Comparison of ENCODE assay signal across 14 cellular contexts in genomic region chr1:244857761-244858160, GRCh38. TPM values are rescaled to one million over a fixed set of nuclear protein-coding genes. Genes with fewer than 3 reads are reported as not detected.
DNase-seq lines count a peak whose midpoint lies in the region; ATAC-seq and TF ChIP-seq lines count a peak whose summit lies in the region.
"Had no signal": no experiment of that assay in that cellular context is flagged by ENCODE, and none has a peak within 500 bp of the region (broad histone marks: within the 10 kb centered on the region; RNA-seq: fewer than 3 reads in every experiment).

No MANE protein-coding gene starts in this region.

- ATAC-seq in GM21526 (IDR thresholded peaks at IDR 0.05; ENCODE audit: low FRiP score, unreplicated experiment) (no peak), HG03135 (IDR thresholded peaks at IDR 0.05; ENCODE audit: unreplicated experiment) (no peak)
- ATAC-seq: foreskin keratinocyte, lower lobe of right lung had no signal

- H3K27ac ChIP-seq in neutrophil = peak overlapping the region; percentile 11
- H3K27ac ChIP-seq: foreskin keratinocyte, lower lobe of right lung had no signal

- H3K27ac Mint-ChIP-seq in activated T-cell treated with anti-CD3 and anti-CD28 coated beads, Interleukin-2, amount 50 U/mL, for 24 hours = peak overlapping the region; percentile 93
- H3K27ac Mint-ChIP-seq in HFFc6 = peak overlapping the region; percentile 38
- H3K27ac Mint-ChIP-seq in activated naive CD8-positive, alpha-beta T cell treated with anti-CD3 and anti-CD28 coated beads for 36 hours = peak overlapping the region; percentile 71

- H3K4me1 ChIP-seq in neutrophil (ENCODE audit: control insufficient read depth in 1 of 2, insufficient read depth in 1 of 2, low read depth in 1 of 2, low read length in 1 of 2) (peaks cover 38 to 47% of the 10 kb centered on the region in 2 experiments), HAP-1 (peaks cover 23% of the 10 kb centered on the region)

- H3K9me3 ChIP-seq in neutrophil = no peaks in the 10 kb centered on the region
- no peaks in the 10 kb centered on the region for H3K9me3 ChIP-seq in HAP-1
- H3K9me3 ChIP-seq: lower lobe of right lung had no signal

- no peak for DNase-seq in activated T-cell treated with anti-CD3 and anti-CD28 coated beads, Interleukin-2, amount 50 U/mL, for 24 hours
- no peak for DNase-seq in activated T-cell treated with anti-CD3 and anti-CD28 coated beads, Interleukin-2, amount 50 U/mL, for 1 hour
- DNase-seq in HFFc6 = no peak
- no peak for DNase-seq in activated naive CD8-positive, alpha-beta T cell treated with anti-CD3 and anti-CD28 coated beads for 36 hours
- no peak for DNase-seq in HAP-1 (ENCODE audit: low spot score in 2 of 2)
- DNase-seq: activated CD4-positive, CD25-positive, alpha-beta regulatory T cell; foreskin keratinocyte; lower lobe of right lung; NCI-H2029; NCI-H524; stimulated activated CD4-positive, alpha-beta T cell treated with anti-CD3 and anti-CD28 coated beads, Interleukin-1b, Interleukin-23, amount 100 ng/mL, for 48 hours had no signal

- in situ Hi-C loops in HAP-1 (cut with MboI; ENCODE audit: low sequenced_read_pairs) = loop anchor here (25.0 kb wide), 1 partner anchor 180 kb away; no protein-coding TSS in a partner anchor

- H3K4me1 Mint-ChIP-seq in activated T-cell treated with anti-CD3 and anti-CD28 coated beads, Interleukin-2, amount 50 U/mL, for 24 hours (ENCODE audit: low read depth) = peaks cover 76% of the 10 kb centered on the region
- peaks cover 39% of the 10 kb centered on the region for H3K4me1 Mint-ChIP-seq in HFFc6 (ENCODE audit: low read depth)
- peaks cover 77% of the 10 kb centered on the region for H3K4me1 Mint-ChIP-seq in activated naive CD8-positive, alpha-beta T cell treated with anti-CD3 and anti-CD28 coated beads for 36 hours

- H3K27me3 ChIP-seq in neutrophil = no peaks in the 10 kb centered on the region
- H3K27me3 ChIP-seq in HAP-1 (ENCODE audit: low read depth) = no peaks in the 10 kb centered on the region
- H3K27me3 ChIP-seq: foreskin keratinocyte had no signal

- no peaks in the 10 kb centered on the region for H3K27me3 Mint-ChIP-seq in activated T-cell treated with anti-CD3 and anti-CD28 coated beads, Interleukin-2, amount 50 U/mL, for 24 hours
- no peaks in the 10 kb centered on the region for H3K27me3 Mint-ChIP-seq in HFFc6 (ENCODE audit: insufficient read depth)
- no peaks in the 10 kb centered on the region for H3K27me3 Mint-ChIP-seq in activated naive CD8-positive, alpha-beta T cell treated with anti-CD3 and anti-CD28 coated beads for 36 hours

- H3K4me3 Mint-ChIP-seq in activated T-cell treated with anti-CD3 and anti-CD28 coated beads, Interleukin-2, amount 50 U/mL, for 24 hours = peak overlapping the region; percentile 92
- H3K4me3 Mint-ChIP-seq in HFFc6 = no peak overlapping the region
- peak overlapping the region; percentile 62 for H3K4me3 Mint-ChIP-seq in activated naive CD8-positive, alpha-beta T cell treated with anti-CD3 and anti-CD28 coated beads for 36 hours

- H3K9me3 Mint-ChIP-seq in activated T-cell treated with anti-CD3 and anti-CD28 coated beads, Interleukin-2, amount 50 U/mL, for 24 hours = no peaks in the 10 kb centered on the region
- H3K9me3 Mint-ChIP-seq in HFFc6 = no peaks in the 10 kb centered on the region
- H3K9me3 Mint-ChIP-seq in activated naive CD8-positive, alpha-beta T cell treated with anti-CD3 and anti-CD28 coated beads for 36 hours = no peaks in the 10 kb centered on the region

- peaks cover 81% of the 10 kb centered on the region for H3K36me3 ChIP-seq in neutrophil
- peaks cover 100% of the 10 kb centered on the region for H3K36me3 ChIP-seq in HAP-1 (replicated peaks)

- H3K4me3 ChIP-seq in neutrophil (ENCODE audit: low read depth in 1 of 2, low read length in 1 of 2) (no peak overlapping the region), HAP-1 (no peak overlapping the region)
- H3K4me3 ChIP-seq: lower lobe of right lung had no signal

- TF ChIP-seq CTCF in HFFc6 (IDR thresholded peaks at IDR 0.05) (no peak), neutrophil (IDR thresholded peaks at IDR 0.05) (no peak)

- H3K36me3 Mint-ChIP-seq in activated T-cell treated with anti-CD3 and anti-CD28 coated beads, Interleukin-2, amount 50 U/mL, for 24 hours (ENCODE audit: low read depth) = peaks cover 100% of the 10 kb centered on the region
- peaks cover 73% of the 10 kb centered on the region for H3K36me3 Mint-ChIP-seq in HFFc6 (ENCODE audit: low read depth)
- H3K36me3 Mint-ChIP-seq in activated naive CD8-positive, alpha-beta T cell treated with anti-CD3 and anti-CD28 coated beads for 36 hours = peaks cover 85% of the 10 kb centered on the region

RNA-seq across cellular contexts. Expression of gene HNRNPU, which starts 6.6 kb away (rescaled TPM):
- 100 to 1,000 TPM; 266 to 344 (median 322) TPM for total RNA-seq in HFFc6 (2021; fragmentation: NEBNext Ultra II Directional; extraction: Animal tissue kit (Norgen Biotek cat#: 25700))
- total RNA-seq in activated naive CD8-positive, alpha-beta T cell treated with anti-CD3 and anti-CD28 coated beads for 36 hours = 100 to 1,000 TPM; 639 to 651 TPM

RNA-seq across cellular contexts. Expression of gene COX20, which starts 22.3 kb away (rescaled TPM):
- 10 to 100 TPM; 42.6 to 70.8 (median 58.9) TPM for total RNA-seq in HFFc6 (2021; fragmentation: NEBNext Ultra II Directional; extraction: Animal tissue kit (Norgen Biotek cat#: 25700))
- total RNA-seq in activated naive CD8-positive, alpha-beta T cell treated with anti-CD3 and anti-CD28 coated beads for 36 hours = 10 to 100 TPM; 41.2 to 50.7 TPM

Comparison
In these comparisons a context has a peak if more than half of its experiments do, and no peak if none do; other contexts are left out.
1. H3K27ac Mint-ChIP-seq: peak in every context shown above with its lines; median percentile 93 in activated T-cell treated with anti-CD3 and anti-CD28 coated beads, Interleukin-2, amount 50 U/mL, for 24 hours; 71 in activated naive CD8-positive, alpha-beta T cell treated with anti-CD3 and anti-CD28 coated beads for 36 hours; 38 in HFFc6.